2 cellular contexts compared by ENCODE assay signal in the genomic region with DNA sequence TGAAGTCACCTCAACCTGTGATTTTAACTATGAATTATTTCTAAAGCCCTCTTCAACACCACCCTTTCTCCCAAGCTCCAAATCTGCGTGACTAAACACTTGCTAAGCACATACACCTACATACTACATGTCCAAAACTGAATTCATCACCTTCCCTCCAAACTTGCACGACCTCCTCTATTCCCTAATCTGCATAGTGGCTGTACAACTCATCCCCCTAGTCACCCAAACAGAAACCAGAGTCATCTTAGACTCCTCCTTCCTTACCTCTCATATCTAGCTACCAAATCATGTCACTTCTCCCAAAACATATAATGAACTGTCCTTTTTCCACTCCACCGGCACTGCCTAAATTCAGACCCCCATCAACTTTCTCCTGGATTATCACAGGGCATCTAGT.
TF ChIP-seq lines count a peak whose summit lies in the region.

No MANE protein-coding gene starts in this region.

TF ChIP-seq in SK-N-SH treated with all-trans-retinoic acid at 6 μM for 48 hours, 23 proteins besides CTCF, POLR2A, EP300 and RAD21 (continued from another document):
- TF ChIP-seq, protein P1, sequence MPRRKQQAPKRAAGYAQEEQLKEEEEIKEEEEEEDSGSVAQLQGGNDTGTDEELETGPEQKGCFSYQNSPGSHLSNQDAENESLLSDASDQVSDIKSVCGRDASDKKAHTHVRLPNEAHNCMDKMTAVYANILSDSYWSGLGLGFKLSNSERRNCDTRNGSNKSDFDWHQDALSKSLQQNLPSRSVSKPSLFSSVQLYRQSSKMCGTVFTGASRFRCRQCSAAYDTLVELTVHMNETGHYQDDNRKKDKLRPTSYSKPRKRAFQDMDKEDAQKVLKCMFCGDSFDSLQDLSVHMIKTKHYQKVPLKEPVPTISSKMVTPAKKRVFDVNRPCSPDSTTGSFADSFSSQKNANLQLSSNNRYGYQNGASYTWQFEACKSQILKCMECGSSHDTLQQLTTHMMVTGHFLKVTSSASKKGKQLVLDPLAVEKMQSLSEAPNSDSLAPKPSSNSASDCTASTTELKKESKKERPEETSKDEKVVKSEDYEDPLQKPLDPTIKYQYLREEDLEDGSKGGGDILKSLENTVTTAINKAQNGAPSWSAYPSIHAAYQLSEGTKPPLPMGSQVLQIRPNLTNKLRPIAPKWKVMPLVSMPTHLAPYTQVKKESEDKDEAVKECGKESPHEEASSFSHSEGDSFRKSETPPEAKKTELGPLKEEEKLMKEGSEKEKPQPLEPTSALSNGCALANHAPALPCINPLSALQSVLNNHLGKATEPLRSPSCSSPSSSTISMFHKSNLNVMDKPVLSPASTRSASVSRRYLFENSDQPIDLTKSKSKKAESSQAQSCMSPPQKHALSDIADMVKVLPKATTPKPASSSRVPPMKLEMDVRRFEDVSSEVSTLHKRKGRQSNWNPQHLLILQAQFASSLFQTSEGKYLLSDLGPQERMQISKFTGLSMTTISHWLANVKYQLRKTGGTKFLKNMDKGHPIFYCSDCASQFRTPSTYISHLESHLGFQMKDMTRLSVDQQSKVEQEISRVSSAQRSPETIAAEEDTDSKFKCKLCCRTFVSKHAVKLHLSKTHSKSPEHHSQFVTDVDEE (CRISPR knock-in tag; IDR thresholded peaks at IDR 0.05), result no peak
- no peak for TF ChIP-seq TCF4 (CRISPR knock-in tag; IDR thresholded peaks at IDR 0.05; ENCODE audit: borderline replicate concordance)
- TF ChIP-seq, protein P2, sequence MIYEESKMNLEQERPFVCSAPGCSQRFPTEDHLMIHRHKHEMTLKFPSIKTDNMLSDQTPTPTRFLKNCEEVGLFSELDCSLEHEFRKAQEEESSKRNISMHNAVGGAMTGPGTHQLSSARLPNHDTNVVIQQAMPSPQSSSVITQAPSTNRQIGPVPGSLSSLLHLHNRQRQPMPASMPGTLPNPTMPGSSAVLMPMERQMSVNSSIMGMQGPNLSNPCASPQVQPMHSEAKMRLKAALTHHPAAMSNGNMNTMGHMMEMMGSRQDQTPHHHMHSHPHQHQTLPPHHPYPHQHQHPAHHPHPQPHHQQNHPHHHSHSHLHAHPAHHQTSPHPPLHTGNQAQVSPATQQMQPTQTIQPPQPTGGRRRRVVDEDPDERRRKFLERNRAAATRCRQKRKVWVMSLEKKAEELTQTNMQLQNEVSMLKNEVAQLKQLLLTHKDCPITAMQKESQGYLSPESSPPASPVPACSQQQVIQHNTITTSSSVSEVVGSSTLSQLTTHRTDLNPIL (CRISPR knock-in tag; IDR thresholded peaks at IDR 0.05; ENCODE audit: low read depth), result no peak
- TF ChIP-seq GLIS3 (CRISPR knock-in tag; IDR thresholded peaks at IDR 0.05), result no peak
- TF ChIP-seq ESRRG (CRISPR knock-in tag; IDR thresholded peaks at IDR 0.05), result no peak
- TF ChIP-seq SNAI2 (CRISPR knock-in tag; IDR thresholded peaks at IDR 0.05), result no peak
- TF ChIP-seq ZC3H10 (CRISPR knock-in tag; IDR thresholded peaks at IDR 0.05), result no peak
- TF ChIP-seq, protein P3, sequence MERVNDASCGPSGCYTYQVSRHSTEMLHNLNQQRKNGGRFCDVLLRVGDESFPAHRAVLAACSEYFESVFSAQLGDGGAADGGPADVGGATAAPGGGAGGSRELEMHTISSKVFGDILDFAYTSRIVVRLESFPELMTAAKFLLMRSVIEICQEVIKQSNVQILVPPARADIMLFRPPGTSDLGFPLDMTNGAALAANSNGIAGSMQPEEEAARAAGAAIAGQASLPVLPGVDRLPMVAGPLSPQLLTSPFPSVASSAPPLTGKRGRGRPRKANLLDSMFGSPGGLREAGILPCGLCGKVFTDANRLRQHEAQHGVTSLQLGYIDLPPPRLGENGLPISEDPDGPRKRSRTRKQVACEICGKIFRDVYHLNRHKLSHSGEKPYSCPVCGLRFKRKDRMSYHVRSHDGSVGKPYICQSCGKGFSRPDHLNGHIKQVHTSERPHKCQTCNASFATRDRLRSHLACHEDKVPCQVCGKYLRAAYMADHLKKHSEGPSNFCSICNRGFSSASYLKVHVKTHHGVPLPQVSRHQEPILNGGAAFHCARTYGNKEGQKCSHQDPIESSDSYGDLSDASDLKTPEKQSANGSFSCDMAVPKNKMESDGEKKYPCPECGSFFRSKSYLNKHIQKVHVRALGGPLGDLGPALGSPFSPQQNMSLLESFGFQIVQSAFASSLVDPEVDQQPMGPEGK (CRISPR knock-in tag; IDR thresholded peaks at IDR 0.05; ENCODE audit: borderline replicate concordance), result no peak
- TF ChIP-seq ZFP3 (CRISPR knock-in tag; IDR thresholded peaks at IDR 0.05), result no peak
- TF ChIP-seq ZNF70 (CRISPR knock-in tag; IDR thresholded peaks at IDR 0.05), result no peak
- no peak for TF ChIP-seq ARNTL (CRISPR knock-in tag; IDR thresholded peaks at IDR 0.05; ENCODE audit: borderline replicate concordance, low read depth)
- TF ChIP-seq PPARA (CRISPR knock-in tag; IDR thresholded peaks at IDR 0.05; ENCODE audit: borderline replicate concordance), result no peak

TF ChIP-seq in SK-N-SH, 30 proteins besides CTCF, POLR2A, EP300 and RAD21 (continued from another document):
- TF ChIP-seq, protein P4, sequence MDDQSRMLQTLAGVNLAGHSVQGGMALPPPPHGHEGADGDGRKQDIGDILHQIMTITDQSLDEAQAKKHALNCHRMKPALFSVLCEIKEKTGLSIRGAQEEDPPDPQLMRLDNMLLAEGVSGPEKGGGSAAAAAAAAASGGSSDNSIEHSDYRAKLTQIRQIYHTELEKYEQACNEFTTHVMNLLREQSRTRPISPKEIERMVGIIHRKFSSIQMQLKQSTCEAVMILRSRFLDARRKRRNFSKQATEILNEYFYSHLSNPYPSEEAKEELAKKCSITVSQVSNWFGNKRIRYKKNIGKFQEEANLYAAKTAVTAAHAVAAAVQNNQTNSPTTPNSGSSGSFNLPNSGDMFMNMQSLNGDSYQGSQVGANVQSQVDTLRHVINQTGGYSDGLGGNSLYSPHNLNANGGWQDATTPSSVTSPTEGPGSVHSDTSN (IDR thresholded peaks at IDR 0.05), result no peak
- TF ChIP-seq GABPA (IDR thresholded peaks at IDR 0.05; ENCODE audit: low read depth) (no peak), EZH2phosphoT487 (IDR thresholded peaks at IDR 0.05; ENCODE audit: borderline replicate concordance, low read depth) (no peak)
- TF ChIP-seq, protein P5, sequence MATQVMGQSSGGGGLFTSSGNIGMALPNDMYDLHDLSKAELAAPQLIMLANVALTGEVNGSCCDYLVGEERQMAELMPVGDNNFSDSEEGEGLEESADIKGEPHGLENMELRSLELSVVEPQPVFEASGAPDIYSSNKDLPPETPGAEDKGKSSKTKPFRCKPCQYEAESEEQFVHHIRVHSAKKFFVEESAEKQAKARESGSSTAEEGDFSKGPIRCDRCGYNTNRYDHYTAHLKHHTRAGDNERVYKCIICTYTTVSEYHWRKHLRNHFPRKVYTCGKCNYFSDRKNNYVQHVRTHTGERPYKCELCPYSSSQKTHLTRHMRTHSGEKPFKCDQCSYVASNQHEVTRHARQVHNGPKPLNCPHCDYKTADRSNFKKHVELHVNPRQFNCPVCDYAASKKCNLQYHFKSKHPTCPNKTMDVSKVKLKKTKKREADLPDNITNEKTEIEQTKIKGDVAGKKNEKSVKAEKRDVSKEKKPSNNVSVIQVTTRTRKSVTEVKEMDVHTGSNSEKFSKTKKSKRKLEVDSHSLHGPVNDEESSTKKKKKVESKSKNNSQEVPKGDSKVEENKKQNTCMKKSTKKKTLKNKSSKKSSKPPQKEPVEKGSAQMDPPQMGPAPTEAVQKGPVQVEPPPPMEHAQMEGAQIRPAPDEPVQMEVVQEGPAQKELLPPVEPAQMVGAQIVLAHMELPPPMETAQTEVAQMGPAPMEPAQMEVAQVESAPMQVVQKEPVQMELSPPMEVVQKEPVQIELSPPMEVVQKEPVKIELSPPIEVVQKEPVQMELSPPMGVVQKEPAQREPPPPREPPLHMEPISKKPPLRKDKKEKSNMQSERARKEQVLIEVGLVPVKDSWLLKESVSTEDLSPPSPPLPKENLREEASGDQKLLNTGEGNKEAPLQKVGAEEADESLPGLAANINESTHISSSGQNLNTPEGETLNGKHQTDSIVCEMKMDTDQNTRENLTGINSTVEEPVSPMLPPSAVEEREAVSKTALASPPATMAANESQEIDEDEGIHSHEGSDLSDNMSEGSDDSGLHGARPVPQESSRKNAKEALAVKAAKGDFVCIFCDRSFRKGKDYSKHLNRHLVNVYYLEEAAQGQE (IDR thresholded peaks at IDR 0.05; ENCODE audit: low read depth, low read length), result no peak
